In the genomic region with DNA sequence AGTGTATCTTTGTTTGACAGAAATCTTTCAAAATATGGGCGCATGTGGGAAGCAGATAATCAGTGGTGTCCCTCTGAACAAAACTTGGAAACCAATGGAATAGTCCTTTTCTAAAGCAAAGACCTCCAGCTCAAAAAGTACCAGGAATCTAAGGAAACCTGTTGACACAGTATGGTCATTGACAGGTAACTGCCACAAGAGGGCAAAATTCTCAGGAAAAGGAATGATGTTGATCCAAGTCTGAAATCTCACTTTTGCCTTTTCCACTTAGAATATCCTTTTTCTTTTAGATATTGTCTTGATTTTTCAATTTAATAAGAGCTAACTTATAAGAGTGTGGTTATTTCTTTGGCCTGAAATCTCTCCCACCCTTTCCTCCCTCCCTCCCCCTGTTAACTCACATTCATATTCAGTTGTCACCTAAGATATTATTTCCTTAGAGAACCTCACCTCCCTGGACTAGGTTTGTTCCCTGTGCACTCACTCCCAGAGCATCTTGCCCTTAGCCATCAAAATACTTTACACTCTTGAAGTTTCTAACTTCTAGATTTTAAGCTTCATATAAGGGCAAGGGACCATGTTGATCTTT, we compare ENCODE assay signal across 8 cellular contexts.
DNase-seq lines count a peak whose midpoint lies in the region; TF ChIP-seq lines count a peak whose summit lies in the region.

No MANE protein-coding gene starts in this region.

- DNase-seq in NCI-H2107 treated with DMSO at 0.1 percent for 48 hours (lab: John Stamatoyannopoulos, UW; ENCODE audit: unreplicated experiment), result peak; percentile 3
- no peak for DNase-seq in NCI-H2107 (lab: John Stamatoyannopoulos, UW)
- DNase-seq in NCI-H146 (lab: John Stamatoyannopoulos, UW), result peak; percentile 19
- peak; percentile 30 for DNase-seq in brain microvascular endothelial cell
- DNase-seq in medulla oblongata (ENCODE audit: extremely low spot score), result peak; percentile 26
- DNase-seq in GF-D8 (lab: John Stamatoyannopoulos, UW), result no peak
- DNase-seq in UCSD-AML1 (lab: John Stamatoyannopoulos, UW; ENCODE audit: unreplicated experiment), result no peak
- DNase-seq in activated CD4-positive, alpha-beta T cell treated with anti-CD3 and anti-CD28 coated beads for 4 hours, result no peak

- H3K27me3 ChIP-seq in brain microvascular endothelial cell (replicated peaks), result no peaks in the 10 kb centered on the region

- no peak overlapping the region for H3K4me3 ChIP-seq in brain microvascular endothelial cell (ENCODE audit: low read depth, low read length)

- H3K27ac ChIP-seq in brain microvascular endothelial cell, result no peak overlapping the region

- peak; percentile 66 for TF ChIP-seq CTCF in brain microvascular endothelial cell (IDR thresholded peaks at IDR 0.05; ENCODE audit: low read depth, low read length, missing control alignments)

- in situ Hi-C loops in brain microvascular endothelial cell (cut with HindIII; ENCODE audit: low pct_ligation_motif_present, low sequenced_read_pairs), result no loop called here

- no peaks in the 10 kb centered on the region for H3K36me3 ChIP-seq in brain microvascular endothelial cell (replicated peaks)

Comparison
In these comparisons a context has a peak if more than half of its experiments do, and no peak if none do; other contexts are left out.
1. DNase-seq: peak in NCI-H2107 treated with DMSO at 0.1 percent for 48 hours (single experiment), NCI-H146 (single experiment), brain microvascular endothelial cell (single experiment) and medulla oblongata (single experiment); none in NCI-H2107 (single experiment), GF-D8 (single experiment), UCSD-AML1 (single experiment) and activated CD4-positive, alpha-beta T cell treated with anti-CD3 and anti-CD28 coated beads for 4 hours (0 of 2).